1 cellular context compared by ENCODE assay signal in the genomic region with DNA sequence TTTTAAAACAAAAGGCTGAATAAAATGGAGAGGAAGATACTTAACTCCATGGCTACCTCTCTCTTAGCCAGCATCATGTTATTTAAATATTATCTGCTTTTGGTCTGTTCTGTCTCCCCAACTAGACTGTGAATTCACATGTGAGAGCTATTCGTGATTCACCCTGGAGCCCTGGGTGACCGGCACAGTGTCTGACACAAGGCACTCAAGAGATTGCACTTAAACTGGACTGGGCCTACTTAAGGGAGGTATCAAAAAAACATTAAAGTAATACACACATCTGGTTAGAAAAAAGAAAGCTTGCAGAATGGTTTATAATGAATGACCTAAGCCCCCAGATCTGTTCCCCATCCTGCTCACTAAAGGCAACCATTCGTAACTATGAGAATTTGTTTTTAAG.
TF ChIP-seq lines count a peak whose summit lies in the region.

No MANE protein-coding gene starts in this region.

TF ChIP-seq in endothelial cell of umbilical vein, 7 proteins besides CTCF, POLR2A, EP300 and RAD21 (continued from another document):
- TF ChIP-seq, protein P1, sequence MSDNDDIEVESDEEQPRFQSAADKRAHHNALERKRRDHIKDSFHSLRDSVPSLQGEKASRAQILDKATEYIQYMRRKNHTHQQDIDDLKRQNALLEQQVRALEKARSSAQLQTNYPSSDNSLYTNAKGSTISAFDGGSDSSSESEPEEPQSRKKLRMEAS (IDR thresholded peaks at IDR 0.05; ENCODE audit: insufficient read depth, insufficient read length): no peak
- no peak for TF ChIP-seq MYC (IDR thresholded peaks at IDR 0.05; ENCODE audit: low read depth, low read length)
- TF ChIP-seq JUN (IDR thresholded peaks at IDR 0.05; ENCODE audit: borderline replicate concordance, insufficient read depth, insufficient read length, low read depth): no peak
- no peak for TF ChIP-seq GATA2 (IDR thresholded peaks at IDR 0.05; ENCODE audit: insufficient read depth, insufficient read length, low read depth, low read length)
- no peak for TF ChIP-seq POLR2AphosphoS5 (IDR thresholded peaks at IDR 0.05; ENCODE audit: insufficient read depth, low read depth, low read length)
